Comparison of ENCODE assay signal across 29 cellular contexts in the genomic region with DNA sequence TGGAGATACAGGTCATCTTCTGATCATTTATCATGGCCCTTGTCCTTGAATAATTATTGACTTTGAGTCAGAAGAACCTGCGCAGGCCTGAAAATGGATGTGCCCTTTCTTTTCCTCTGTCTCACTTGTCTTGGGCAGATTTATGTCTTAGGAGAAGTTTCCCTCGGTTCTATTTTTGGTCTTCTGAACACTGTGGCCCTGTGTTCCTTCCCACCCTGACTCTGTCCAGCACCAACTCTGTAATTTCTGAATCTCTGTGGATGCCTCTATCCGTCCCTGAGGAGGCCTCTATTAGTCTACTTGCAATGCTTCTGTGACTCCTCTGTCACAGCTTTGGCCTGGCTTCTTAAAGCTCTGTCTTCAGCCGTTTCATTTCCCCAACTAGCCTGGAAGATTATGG.
DNase-seq lines count a peak whose midpoint lies in the region; TF ChIP-seq lines count a peak whose summit lies in the region.
"Had no signal": no experiment of that assay in that cellular context is flagged by ENCODE, and none has a peak within 500 bp of the region (broad histone marks: within the 10 kb centered on the region; RNA-seq: fewer than 3 reads in every experiment).

No MANE protein-coding gene starts in this region.

- intact Hi-C loops in PC-9 (cut with micrococcal nuclease; ENCODE audit: unreplicated experiment): no loop called here

- H3K4me3 Mint-ChIP-seq in nephron progenitor cell: no peak overlapping the region
- H3K4me3 Mint-ChIP-seq: B cell; CD14-positive monocyte; CD4-positive, alpha-beta memory T cell; CD4-positive, alpha-beta T cell; CD4-positive, CD25-positive, alpha-beta regulatory T cell; CD8-positive, alpha-beta memory T cell; CD8-positive, alpha-beta T cell had no signal

- no peaks in the 10 kb centered on the region for H3K4me1 ChIP-seq in PC-9 (replicated peaks; ENCODE audit: insufficient read depth)
- H3K4me1 ChIP-seq: A549, BLaER1, Caco-2 had no signal

- H3K4me3 ChIP-seq in PC-9: no peak overlapping the region
- H3K4me3 ChIP-seq: A549; BLaER1; BLaER1 treated with 17β-estradiol and CSF1 and Interleukin-3, amounts not matched to agents 10 nM and 100 nM had no signal

- no peak overlapping the region for H2AFZ ChIP-seq in PC-9

- no peaks in the 10 kb centered on the region for H3K79me2 ChIP-seq in PC-9 (ENCODE audit: low read depth)

- no peaks in the 10 kb centered on the region for H4K20me1 ChIP-seq in PC-9 (ENCODE audit: insufficient read depth)
- H4K20me1 ChIP-seq: BLaER1; BLaER1 treated with 17β-estradiol and CSF1 and Interleukin-3, amounts not matched to agents 10 nM and 100 nM had no signal

- DNase-seq in nephron progenitor cell (no peak), PC-9 (no peak)
- DNase-seq: 8988T; ACHN; AML-193; BE2C; C1 segment of cervical spinal cord; Caco-2; Calu3; CD4-positive, alpha-beta memory T cell; CD4-positive, alpha-beta T cell; CD4-positive, CD25-positive, alpha-beta regulatory T cell; CD8-positive, alpha-beta memory T cell; CD8-positive, alpha-beta T cell; COR-L47; DMS 273 treated with DMSO at 0.1 percent for 48 hours; DMS153; DMS53; DMS79; DMS79 treated with DMSO at 0.1 percent for 48 hours; DND-41; EL had no signal

- peak overlapping the region; percentile 62 for H3K27ac Mint-ChIP-seq in nephron progenitor cell
- H3K27ac Mint-ChIP-seq: B cell; CD4-positive, alpha-beta T cell; CD8-positive, alpha-beta memory T cell; CD8-positive, alpha-beta T cell had no signal

- peaks cover 5% of the 10 kb centered on the region for H3K27me3 Mint-ChIP-seq in nephron progenitor cell (ENCODE audit: low read depth, poor library complexity)
- H3K27me3 Mint-ChIP-seq: B cell; CD4-positive, alpha-beta memory T cell; CD4-positive, alpha-beta T cell; CD4-positive, CD25-positive, alpha-beta regulatory T cell had no signal

- H3F3A ChIP-seq in PC-9 (ENCODE audit: insufficient read depth, low read depth): no peaks in the 10 kb centered on the region

- H3K9me3 Mint-ChIP-seq in nephron progenitor cell: no peaks in the 10 kb centered on the region
- H3K9me3 Mint-ChIP-seq: CD4-positive, alpha-beta T cell; CD8-positive, alpha-beta memory T cell; CD8-positive, alpha-beta T cell had no signal

- H3K36me3 ChIP-seq in PC-9 (ENCODE audit: low read depth): no peaks in the 10 kb centered on the region
- H3K36me3 ChIP-seq: BE2C; BLaER1; BLaER1 treated with 17β-estradiol and CSF1 and Interleukin-3, amounts not matched to agents 10 nM and 100 nM had no signal

- no peaks in the 10 kb centered on the region for H3K9me2 ChIP-seq in PC-9 (ENCODE audit: insufficient read depth)

- H3K4me1 Mint-ChIP-seq in nephron progenitor cell: peaks cover 66% of the 10 kb centered on the region

- H3K27ac ChIP-seq in PC-9: no peak overlapping the region
- H3K27ac ChIP-seq: 22Rv1; A549; BLaER1; BLaER1 treated with 17β-estradiol and CSF1 and Interleukin-3, amounts not matched to agents 10 nM and 100 nM; C4-2B had no signal

- no peak overlapping the region for H3K4me2 ChIP-seq in PC-9
- H3K4me2 ChIP-seq: A549; BLaER1; BLaER1 treated with 17β-estradiol and CSF1 and Interleukin-3, amounts not matched to agents 10 nM and 100 nM had no signal

- no TSS peak for BruUV-seq in PC-9 (replicated peaks; lab: Mats Ljungman, UMichigan)

- peaks cover 6% of the 10 kb centered on the region; the same call in 1 of the 2 replicates for H3K27me3 ChIP-seq in PC-9 (ENCODE audit: insufficient read depth, low read depth)
- H3K27me3 ChIP-seq: BE2C; BLaER1; BLaER1 treated with 17β-estradiol and CSF1 and Interleukin-3, amounts not matched to agents 10 nM and 100 nM had no signal

- CTCF ChIA-PET in PC-9 (lab: Charles Lee): no interaction called here

- TF ChIP-seq CTCF in nephron progenitor cell (IDR thresholded peaks at IDR 0.05) (no peak), PC-9 (conservative IDR thresholded peaks at IDR 0.05) (no peak)

- no peaks in the 10 kb centered on the region for H3K9me3 ChIP-seq in PC-9 (ENCODE audit: insufficient read depth, low read depth)
- H3K9me3 ChIP-seq: A549, BE2C, BLaER1, Caco-2 had no signal

- no peaks in the 10 kb centered on the region for H3K36me3 Mint-ChIP-seq in nephron progenitor cell (ENCODE audit: low read depth)
- H3K36me3 Mint-ChIP-seq: CD14-positive monocyte; CD4-positive, alpha-beta memory T cell; CD4-positive, CD25-positive, alpha-beta regulatory T cell; CD8-positive, alpha-beta T cell had no signal

- POLR2A ChIA-PET in PC-9 (lab: Charles Lee; ENCODE audit: unreplicated experiment): no interaction called here
